ENCODE assay signal across 24 cellular contexts in genomic region chr2:236544362-236544761, GRCh38. TPM values are rescaled to one million over a fixed set of nuclear protein-coding genes. Genes with fewer than 3 reads are reported as not detected.
DNase-seq lines count a peak whose midpoint lies in the region; ATAC-seq and TF ChIP-seq lines count a peak whose summit lies in the region.
"Had no signal": no experiment of that assay in that cellular context is flagged by ENCODE, and none has a peak within 500 bp of the region (broad histone marks: within the 10 kb centered on the region; RNA-seq: fewer than 3 reads in every experiment).

No MANE protein-coding gene starts in this region.

- ATAC-seq in activated CD4-positive, alpha-beta T cell treated with anti-CD3 and anti-CD28 coated beads for 36 hours: no peak
- ATAC-seq in CD4-positive, CD25-positive, alpha-beta regulatory T cell (ENCODE audit: low read depth in 2 of 2): no peak
- ATAC-seq in activated CD8-positive, alpha-beta T cell treated with anti-CD3 and anti-CD28 coated beads for 36 hours: no peak
- no peak for ATAC-seq in naive thymus-derived CD4-positive, alpha-beta T cell
- no peak for ATAC-seq in HG03469 (IDR thresholded peaks at IDR 0.05; ENCODE audit: unreplicated experiment)
- no peak for ATAC-seq in GM18520 (IDR thresholded peaks at IDR 0.05; ENCODE audit: unreplicated experiment)
- ATAC-seq: activated T-cell treated with anti-CD3 and anti-CD28 coated beads, Interleukin-2, amount 50 U/mL, for 4 hours; SK-N-SH treated with all-trans-retinoic acid at 6 μM for 48 hours had no signal

- TF ChIP-seq CTCF in activated CD8-positive, alpha-beta T cell treated with anti-CD3 and anti-CD28 coated beads for 36 hours (IDR thresholded peaks at IDR 0.05): no peak

- no peak overlapping the region for H3K4me3 ChIP-seq in CD4-positive, CD25-positive, alpha-beta regulatory T cell (ENCODE audit: low read depth, low read length)
- H3K4me3 ChIP-seq in naive thymus-derived CD4-positive, alpha-beta T cell (ENCODE audit: low read length): no peak overlapping the region
- H3K4me3 ChIP-seq: spleen, suprapubic skin, uterus had no signal

- H3K36me3 Mint-ChIP-seq in activated CD4-positive, alpha-beta T cell treated with anti-CD3 and anti-CD28 coated beads for 36 hours (ENCODE audit: low read depth): peaks cover 26% of the 10 kb centered on the region
- H3K36me3 Mint-ChIP-seq in CD4-positive, CD25-positive, alpha-beta regulatory T cell: peaks cover 34% of the 10 kb centered on the region
- H3K36me3 Mint-ChIP-seq in activated CD8-positive, alpha-beta T cell treated with anti-CD3 and anti-CD28 coated beads for 36 hours (ENCODE audit: low read depth): peaks cover 45% of the 10 kb centered on the region
- peaks cover 18 to 56% (median 38%) of the 10 kb centered on the region in 5 donors for H3K36me3 Mint-ChIP-seq in naive thymus-derived CD4-positive, alpha-beta T cell

- POLR2A ChIA-PET in activated CD4-positive, alpha-beta T cell treated with anti-CD3 and anti-CD28 coated beads for 36 hours (lab: Charles Lee): no interaction called here
- POLR2A ChIA-PET in activated CD8-positive, alpha-beta T cell treated with anti-CD3 and anti-CD28 coated beads for 36 hours (lab: Charles Lee): interaction anchor here (2.3 kb wide), 1 partner anchor 8 kb away, joined by 8 read pairs; no protein-coding TSS in a partner anchor
- POLR2A ChIA-PET in naive thymus-derived CD4-positive, alpha-beta T cell (lab: Charles Lee): no interaction called here

- no peaks in the 10 kb centered on the region for H3K27me3 Mint-ChIP-seq in activated CD4-positive, alpha-beta T cell treated with anti-CD3 and anti-CD28 coated beads for 36 hours
- no peaks in the 10 kb centered on the region for H3K27me3 Mint-ChIP-seq in CD4-positive, CD25-positive, alpha-beta regulatory T cell
- H3K27me3 Mint-ChIP-seq in activated CD8-positive, alpha-beta T cell treated with anti-CD3 and anti-CD28 coated beads for 36 hours: no peaks in the 10 kb centered on the region
- no peaks in the 10 kb centered on the region for H3K27me3 Mint-ChIP-seq in naive thymus-derived CD4-positive, alpha-beta T cell

- H3K9me3 Mint-ChIP-seq in activated CD4-positive, alpha-beta T cell treated with anti-CD3 and anti-CD28 coated beads for 36 hours (ENCODE audit: low read depth): peaks cover 6% of the 10 kb centered on the region
- peaks cover 0 to 3% (median 0%) of the 10 kb centered on the region in 7 donors for H3K9me3 Mint-ChIP-seq in CD4-positive, CD25-positive, alpha-beta regulatory T cell
- peaks cover 12% of the 10 kb centered on the region for H3K9me3 Mint-ChIP-seq in activated CD8-positive, alpha-beta T cell treated with anti-CD3 and anti-CD28 coated beads for 36 hours
- H3K9me3 Mint-ChIP-seq in naive thymus-derived CD4-positive, alpha-beta T cell: peaks cover 0 to 5% (median 0%) of the 10 kb centered on the region in 11 donors
- H3K9me3 Mint-ChIP-seq: activated T-cell treated with anti-CD3 and anti-CD28 coated beads, Interleukin-2, amount 50 U/mL, for 4 hours had no signal

- peaks cover 89% of the 10 kb centered on the region for H3K4me1 Mint-ChIP-seq in activated CD4-positive, alpha-beta T cell treated with anti-CD3 and anti-CD28 coated beads for 36 hours
- H3K4me1 Mint-ChIP-seq in CD4-positive, CD25-positive, alpha-beta regulatory T cell: peaks cover 67 to 96% (median 87%) of the 10 kb centered on the region in 4 donors
- peaks cover 87% of the 10 kb centered on the region for H3K4me1 Mint-ChIP-seq in activated CD8-positive, alpha-beta T cell treated with anti-CD3 and anti-CD28 coated beads for 36 hours (ENCODE audit: low read depth)
- peaks cover 68 to 97% (median 95%) of the 10 kb centered on the region in 7 donors for H3K4me1 Mint-ChIP-seq in naive thymus-derived CD4-positive, alpha-beta T cell

- intact Hi-C loops in activated CD4-positive, alpha-beta T cell treated with anti-CD3 and anti-CD28 coated beads for 36 hours (cut with DNase I, micrococcal nuclease): no loop called here
- intact Hi-C loops in activated CD8-positive, alpha-beta T cell treated with anti-CD3 and anti-CD28 coated beads for 36 hours (cut with micrococcal nuclease): no loop called here
- intact Hi-C loops in naive thymus-derived CD4-positive, alpha-beta T cell (cut with micrococcal nuclease): loop anchor here (10.0 kb wide), 2 partner anchors 540 to 1150 kb away; partner anchors contain the start of gene COPS8 (in 1 of the 2)

- no peaks in the 10 kb centered on the region for H3K9me3 ChIP-seq in CD4-positive, CD25-positive, alpha-beta regulatory T cell (ENCODE audit: control insufficient read depth in 2 of 2, low read length in 2 of 2)
- no peaks in the 10 kb centered on the region for H3K9me3 ChIP-seq in naive thymus-derived CD4-positive, alpha-beta T cell (ENCODE audit: control insufficient read depth in 2 of 3, low read length in 3 of 3)
- H3K9me3 ChIP-seq: spleen, suprapubic skin, uterus had no signal

- CTCF ChIA-PET in activated CD4-positive, alpha-beta T cell treated with anti-CD3 and anti-CD28 coated beads for 36 hours (lab: Charles Lee): no interaction called here
- CTCF ChIA-PET in activated CD8-positive, alpha-beta T cell treated with anti-CD3 and anti-CD28 coated beads for 36 hours (lab: Charles Lee): interaction anchor here (1.0 kb wide), 1 partner anchor 26 kb away, joined by 3 read pairs; the partner anchor contains the start of gene ACKR3
- CTCF ChIA-PET in naive thymus-derived CD4-positive, alpha-beta T cell (lab: Charles Lee): no interaction called here

- peaks cover 21% of the 10 kb centered on the region for H3K36me3 ChIP-seq in CD4-positive, CD25-positive, alpha-beta regulatory T cell (ENCODE audit: control insufficient read depth, insufficient read depth, low read length)
- peaks cover 0 to 9% (median 0%) of the 10 kb centered on the region in 3 experiments for H3K36me3 ChIP-seq in naive thymus-derived CD4-positive, alpha-beta T cell (ENCODE audit: control insufficient read depth in 2 of 3, insufficient read depth in 3 of 3, low read length in 3 of 3)
- H3K36me3 ChIP-seq: spleen, suprapubic skin, uterus had no signal

- no peaks in the 10 kb centered on the region for H3K27me3 ChIP-seq in CD4-positive, CD25-positive, alpha-beta regulatory T cell (ENCODE audit: control insufficient read depth, insufficient read depth, low read length)
- H3K27me3 ChIP-seq in naive thymus-derived CD4-positive, alpha-beta T cell (ENCODE audit: control insufficient read depth in 2 of 2, insufficient read depth in 2 of 2, low read length in 2 of 2): no peaks in the 10 kb centered on the region
- H3K27me3 ChIP-seq: spleen, suprapubic skin, uterus had no signal

- peaks cover 71% of the 10 kb centered on the region for H3K4me1 ChIP-seq in CD4-positive, CD25-positive, alpha-beta regulatory T cell (ENCODE audit: control insufficient read depth, insufficient read depth, low read length, poor library complexity, severe bottlenecking)
- H3K4me1 ChIP-seq in naive thymus-derived CD4-positive, alpha-beta T cell (ENCODE audit: control insufficient read depth in 2 of 2, insufficient read depth in 2 of 2, low read length in 2 of 2): peaks cover 54 to 61% of the 10 kb centered on the region in 2 donors
- H3K4me1 ChIP-seq: suprapubic skin, uterus had no signal

- H3K4me3 Mint-ChIP-seq in activated CD4-positive, alpha-beta T cell treated with anti-CD3 and anti-CD28 coated beads for 36 hours: no peak overlapping the region
- peak overlapping the region in 3 of 4 donors; percentile 28 to 82 (median 79) for H3K4me3 Mint-ChIP-seq in CD4-positive, CD25-positive, alpha-beta regulatory T cell
- H3K4me3 Mint-ChIP-seq in activated CD8-positive, alpha-beta T cell treated with anti-CD3 and anti-CD28 coated beads for 36 hours: no peak overlapping the region
- H3K4me3 Mint-ChIP-seq in naive thymus-derived CD4-positive, alpha-beta T cell: peak overlapping the region in 9 of 10 donors; percentile 2 to 67 (median 35)
- H3K4me3 Mint-ChIP-seq: activated T-cell treated with anti-CD3 and anti-CD28 coated beads, Interleukin-2, amount 50 U/mL, for 4 hours had no signal

- H3K27ac ChIP-seq in CD4-positive, CD25-positive, alpha-beta regulatory T cell (ENCODE audit: insufficient read depth, low read length, poor library complexity, severe bottlenecking): peak overlapping the region; percentile 80
- peak overlapping the region; percentile 72 for H3K27ac ChIP-seq in naive thymus-derived CD4-positive, alpha-beta T cell (ENCODE audit: low read depth, low read length)
- H3K27ac ChIP-seq: epithelial cell of prostate, suprapubic skin, uterus had no signal

- no peak for DNase-seq in activated CD4-positive, alpha-beta T cell treated with anti-CD3 and anti-CD28 coated beads for 36 hours
- DNase-seq in activated CD4-positive, alpha-beta T cell treated with anti-CD3 and anti-CD28 coated beads, Interleukin-2, amount 50 U/mL, for 1 hour: no peak
- no peak for DNase-seq in CD4-positive, CD25-positive, alpha-beta regulatory T cell
- no peak for DNase-seq in activated CD8-positive, alpha-beta T cell treated with anti-CD3 and anti-CD28 coated beads for 36 hours
- no peak for DNase-seq in naive thymus-derived CD4-positive, alpha-beta T cell
- DNase-seq in NCI-H1436 (lab: John Stamatoyannopoulos, UW): no peak
- DNase-seq: activated CD4-positive, alpha-beta T cell treated with anti-CD3 and anti-CD28 coated beads for 1 hour; activated T-cell treated with anti-CD3 and anti-CD28 coated beads, Interleukin-2, amount 50 U/mL, for 4 hours; amygdala; DMS 273 treated with DMSO at 0.1 percent for 48 hours; foreskin fibroblast; GDM1; hypothalamus; islet precursor cell; MM.1S; NCI-H1694; NCI-H526 treated with DMSO at 0.1 percent for 48 hours; spleen; uterus had no signal

- peak overlapping the region; percentile 11 for H3K27ac Mint-ChIP-seq in activated CD4-positive, alpha-beta T cell treated with anti-CD3 and anti-CD28 coated beads for 36 hours
- H3K27ac Mint-ChIP-seq in CD4-positive, CD25-positive, alpha-beta regulatory T cell: peak overlapping the region; percentile 79 to 99 (median 98)
- H3K27ac Mint-ChIP-seq in activated CD8-positive, alpha-beta T cell treated with anti-CD3 and anti-CD28 coated beads for 36 hours: peak overlapping the region; percentile 96
- H3K27ac Mint-ChIP-seq in naive thymus-derived CD4-positive, alpha-beta T cell: peak overlapping the region; percentile 71 to 94 (median 90)

RNA-seq across cellular contexts. Expression of gene ACKR3, which starts 25.3 kb away (rescaled TPM):
- 1 to 10 TPM; 1.2 to 2.4 TPM for total RNA-seq in activated CD4-positive, alpha-beta T cell treated with anti-CD3 and anti-CD28 coated beads for 36 hours
- 3.0 TPM for total RNA-seq in CD4-positive, CD25-positive, alpha-beta regulatory T cell
- polyA plus RNA-seq in CD4-positive, CD25-positive, alpha-beta regulatory T cell: 1 to 10 TPM; 3.9 to 7.9 (median 5.5) TPM
- 1 to 10 TPM; 2.4 to 3.4 TPM for total RNA-seq in activated CD8-positive, alpha-beta T cell treated with anti-CD3 and anti-CD28 coated beads for 36 hours
- total RNA-seq in naive thymus-derived CD4-positive, alpha-beta T cell: 1 to 10 TPM; 2.8 to 6.2 (median 4.9) TPM
- polyA plus RNA-seq in naive thymus-derived CD4-positive, alpha-beta T cell: 1 to 10 TPM; 4.0 to 4.1 TPM

Comparison
In these comparisons a context has a peak if more than half of its experiments do, and no peak if none do; other contexts are left out.
1. H3K27ac Mint-ChIP-seq: peak in every context shown above with its lines; median percentile 98 in CD4-positive, CD25-positive, alpha-beta regulatory T cell; 96 in activated CD8-positive, alpha-beta T cell treated with anti-CD3 and anti-CD28 coated beads for 36 hours; 90 in naive thymus-derived CD4-positive, alpha-beta T cell; 11 in activated CD4-positive, alpha-beta T cell treated with anti-CD3 and anti-CD28 coated beads for 36 hours.
2. H3K4me3 Mint-ChIP-seq: peak in CD4-positive, CD25-positive, alpha-beta regulatory T cell (3 of 4) and naive thymus-derived CD4-positive, alpha-beta T cell (9 of 10); none in activated CD4-positive, alpha-beta T cell treated with anti-CD3 and anti-CD28 coated beads for 36 hours (single experiment) and activated CD8-positive, alpha-beta T cell treated with anti-CD3 and anti-CD28 coated beads for 36 hours (single experiment).
3. intact Hi-C loops: an anchor here in naive thymus-derived CD4-positive, alpha-beta T cell (10.0 kb wide); none called in activated CD4-positive, alpha-beta T cell treated with anti-CD3 and anti-CD28 coated beads for 36 hours and activated CD8-positive, alpha-beta T cell treated with anti-CD3 and anti-CD28 coated beads for 36 hours.